ENCODE assay signal across 3 cellular contexts in genomic region chr3:54366007-54366406, GRCh38.
"Had no signal": no experiment of that assay in that cellular context is flagged by ENCODE, and none has a peak within 500 bp of the region (broad histone marks: within the 10 kb centered on the region; RNA-seq: fewer than 3 reads in every experiment).

No MANE protein-coding gene starts in this region.

- H3K4me3 ChIP-seq: GM12878 had no signal

- ATAC-seq: GM12878 had no signal

- DNase-seq: GDM1, GF-D8 had no signal
